In genomic region chr7:64685741-64686140, GRCh38 we compare ENCODE assay signal across 15 cellular contexts. TPM values are rescaled to one million over a fixed set of nuclear protein-coding genes. Genes with fewer than 3 reads are reported as not detected.
A peak's percentile ranks its signal among the peaks of the same experiment; 100 is the strongest.
DNase-seq lines count a peak whose midpoint lies in the region; ATAC-seq and TF ChIP-seq lines count a peak whose summit lies in the region.
"Had no signal": no experiment of that assay in that cellular context is flagged by ENCODE, and none has a peak within 500 bp of the region (broad histone marks: within the 10 kb centered on the region; RNA-seq: fewer than 3 reads in every experiment).

No MANE protein-coding gene starts in this region.

- H3K9me3 Mint-ChIP-seq in stimulated activated naive CD8-positive, alpha-beta T cell treated with anti-CD3 and anti-CD28 coated beads, Interleukin-15, Interleukin-2, amounts not matched to agents 100 ng/mL and 50 ng/mL, for 24 hours, result peaks cover 33% of the 10 kb centered on the region
- peaks cover 11 to 23% of the 10 kb centered on the region in 2 donors for H3K9me3 Mint-ChIP-seq in stimulated activated naive CD8-positive, alpha-beta T cell treated with anti-CD3 and anti-CD28 coated beads, Interleukin-15, amount 100 ng/mL, for 72 hours
- H3K9me3 Mint-ChIP-seq in memory B cell (peaks cover 16% of the 10 kb centered on the region), GM23338 (no peaks in the 10 kb centered on the region; the same call in 2 of the 3 replicates)

- peaks cover 7% of the 10 kb centered on the region for H3K36me3 Mint-ChIP-seq in stimulated activated naive CD8-positive, alpha-beta T cell treated with anti-CD3 and anti-CD28 coated beads, Interleukin-15, Interleukin-2, amounts not matched to agents 100 ng/mL and 50 ng/mL, for 24 hours (ENCODE audit: low read depth)
- H3K36me3 Mint-ChIP-seq in memory B cell (peaks cover 12% of the 10 kb centered on the region), GM23338 (ENCODE audit: low read depth) (peaks cover 2% of the 10 kb centered on the region)

- no peak for DNase-seq in stimulated activated naive CD8-positive, alpha-beta T cell treated with anti-CD3 and anti-CD28 coated beads, Interleukin-15, amount 100 ng/mL, for 72 hours
- DNase-seq in memory B cell (ENCODE audit: low spot score in 2 of 2) (no peak), cerebellum (ENCODE audit: low spot score) (no peak), SHP77 (lab: John Stamatoyannopoulos, UW) (no peak), GM23338 (ENCODE audit: low spot score) (no peak), body of pancreas (no peak)
- DNase-seq: aorta, DMS153, left lung, NCI-H510A treated with DMSO at 0.1 percent for 48 hours had no signal

- 88 to 96% methylated on average over 3 of the region's 3 CpGs for WGBS in body of pancreas, 2 donors

- intact Hi-C loops in body of pancreas (cut with DNase I), result no loop called here

- H3K4me3 ChIP-seq in GM23338, result no peak overlapping the region
- no peak overlapping the region for H3K4me3 ChIP-seq in body of pancreas
- H3K4me3 ChIP-seq: left lung, thoracic aorta had no signal

- no peak overlapping the region for H3K4me2 ChIP-seq in GM23338
- H3K4me2 ChIP-seq: KMS-11 had no signal

- no peak for TF ChIP-seq CTCF in VCaP (conservative IDR thresholded peaks at IDR 0.05)
- no peak for TF ChIP-seq CTCF in GM23338 (conservative IDR thresholded peaks at IDR 0.05; ENCODE audit: low read depth in 2 of 2)
- no peak for TF ChIP-seq CTCF in body of pancreas (IDR thresholded peaks at IDR 0.05)

- peak overlapping the region; percentile 79 for H3K27ac Mint-ChIP-seq in stimulated activated naive CD8-positive, alpha-beta T cell treated with anti-CD3 and anti-CD28 coated beads, Interleukin-15, Interleukin-2, amounts not matched to agents 100 ng/mL and 50 ng/mL, for 24 hours
- H3K27ac Mint-ChIP-seq in stimulated activated naive CD8-positive, alpha-beta T cell treated with anti-CD3 and anti-CD28 coated beads, Interleukin-15, amount 100 ng/mL, for 72 hours, result no peak overlapping the region
- H3K27ac Mint-ChIP-seq in memory B cell (peak overlapping the region; percentile 87), GM23338 (no peak overlapping the region)
- H3K27ac Mint-ChIP-seq: dendritic cell treated with granulocyte-macrophage colony-stimulating factor and Interleukin-4, amounts not matched to agents 40 ng/mL and 50 ng/mL, for 4 days had no signal

- peaks cover 54% of the 10 kb centered on the region for H3K4me1 Mint-ChIP-seq in stimulated activated naive CD8-positive, alpha-beta T cell treated with anti-CD3 and anti-CD28 coated beads, Interleukin-15, Interleukin-2, amounts not matched to agents 100 ng/mL and 50 ng/mL, for 24 hours (ENCODE audit: low read depth)
- H3K4me1 Mint-ChIP-seq in stimulated activated naive CD8-positive, alpha-beta T cell treated with anti-CD3 and anti-CD28 coated beads, Interleukin-15, amount 100 ng/mL, for 72 hours, result peaks cover 47% of the 10 kb centered on the region
- peaks cover 48% of the 10 kb centered on the region for H3K4me1 Mint-ChIP-seq in memory B cell
- H3K4me1 Mint-ChIP-seq in GM23338, result peaks cover 5% of the 10 kb centered on the region; the same call in 1 of the 3 replicates

- no peaks in the 10 kb centered on the region for H3F3A ChIP-seq in GM23338 (replicated peaks; ENCODE audit: low read depth)

- TF ChIP-seq POLR2A in body of pancreas (IDR thresholded peaks at IDR 0.05), result no peak

- no peak for ATAC-seq in stimulated activated naive CD8-positive, alpha-beta T cell treated with anti-CD3 and anti-CD28 coated beads, Interleukin-15, amount 100 ng/mL, for 72 hours
- ATAC-seq in memory B cell (ENCODE audit: low read depth) (no peak), GM23338 (no peak), body of pancreas (no peak)
- ATAC-seq: left lung had no signal

- H3K4me1 ChIP-seq in GM23338 (ENCODE audit: insufficient read depth) (no peaks in the 10 kb centered on the region), body of pancreas (no peaks in the 10 kb centered on the region)
- H3K4me1 ChIP-seq: left lung had no signal

- peaks cover 47% of the 10 kb centered on the region for H3K79me2 ChIP-seq in GM23338 (replicated peaks; ENCODE audit: insufficient read depth)

- H3K9me2 ChIP-seq in GM23338 (ENCODE audit: insufficient read depth), result no peaks in the 10 kb centered on the region

- peaks cover 27% of the 10 kb centered on the region for H4K20me1 ChIP-seq in GM23338 (replicated peaks; ENCODE audit: insufficient read depth)

- H3K27me3 ChIP-seq in GM23338 (ENCODE audit: insufficient read depth), result no peaks in the 10 kb centered on the region
- H3K27me3 ChIP-seq in body of pancreas, result no peaks in the 10 kb centered on the region
- H3K27me3 ChIP-seq: left lung had no signal

- H3K27ac ChIP-seq in VCaP (peak overlapping the region; percentile 48), GM23338 (ENCODE audit: low read depth) (no peak overlapping the region), body of pancreas (no peak overlapping the region)
- H3K27ac ChIP-seq: KMS-11, thoracic aorta had no signal

- no peak overlapping the region for H2AFZ ChIP-seq in GM23338

- H3K27me3 Mint-ChIP-seq in stimulated activated naive CD8-positive, alpha-beta T cell treated with anti-CD3 and anti-CD28 coated beads, Interleukin-15, Interleukin-2, amounts not matched to agents 100 ng/mL and 50 ng/mL, for 24 hours, result no peaks in the 10 kb centered on the region
- no peaks in the 10 kb centered on the region for H3K27me3 Mint-ChIP-seq in stimulated activated naive CD8-positive, alpha-beta T cell treated with anti-CD3 and anti-CD28 coated beads, Interleukin-15, amount 100 ng/mL, for 72 hours
- no peaks in the 10 kb centered on the region for H3K27me3 Mint-ChIP-seq in memory B cell
- peaks cover 6% of the 10 kb centered on the region for H3K27me3 Mint-ChIP-seq in GM23338 (ENCODE audit: insufficient read depth, low read depth, poor library complexity)
- H3K27me3 Mint-ChIP-seq: dendritic cell treated with granulocyte-macrophage colony-stimulating factor and Interleukin-4, amounts not matched to agents 40 ng/mL and 50 ng/mL, for 4 days had no signal

- no peak overlapping the region for H3K4me3 Mint-ChIP-seq in stimulated activated naive CD8-positive, alpha-beta T cell treated with anti-CD3 and anti-CD28 coated beads, Interleukin-15, Interleukin-2, amounts not matched to agents 100 ng/mL and 50 ng/mL, for 24 hours
- no peak overlapping the region for H3K4me3 Mint-ChIP-seq in stimulated activated naive CD8-positive, alpha-beta T cell treated with anti-CD3 and anti-CD28 coated beads, Interleukin-15, amount 100 ng/mL, for 72 hours
- no peak overlapping the region for H3K4me3 Mint-ChIP-seq in memory B cell
- H3K4me3 Mint-ChIP-seq in GM23338, result no peak overlapping the region
- H3K4me3 Mint-ChIP-seq: dendritic cell treated with granulocyte-macrophage colony-stimulating factor and Interleukin-4, amounts not matched to agents 40 ng/mL and 50 ng/mL, for 4 days had no signal

- H3K36me3 ChIP-seq in GM23338 (ENCODE audit: insufficient read depth), result peaks cover 16% of the 10 kb centered on the region; the same call in 1 of the 2 replicates
- no peaks in the 10 kb centered on the region for H3K36me3 ChIP-seq in body of pancreas (replicated peaks in 1 of 2; ENCODE audit: insufficient read depth in 1 of 2, low read depth in 2 of 2)

- H3K9me3 ChIP-seq in body of pancreas, result no peaks in the 10 kb centered on the region
- H3K9me3 ChIP-seq: thoracic aorta had no signal

RNA-seq across cellular contexts. Expression of gene ZNF107, which starts 19.8 kb away (rescaled TPM):
- total RNA-seq in cerebellum, result 16.5 TPM
- 51.0 and 55.3 TPM in 2 replicates for total RNA-seq in GM23338 (2014; rRNA removed; shearing (Covaris generic))
- 12.5 and 14.8 TPM in 2 replicates for polyA plus RNA-seq in GM23338 (2016; fragmentation: Nextera tagmentation; extraction: Ambion mirVana)
- total RNA-seq in body of pancreas, result 1 to 10 TPM; 2.3 to 3.6 TPM

Comparison
In these comparisons a context has a peak if more than half of its experiments do, and no peak if none do; other contexts are left out.
1. H3K27ac Mint-ChIP-seq: peak in stimulated activated naive CD8-positive, alpha-beta T cell treated with anti-CD3 and anti-CD28 coated beads, Interleukin-15, Interleukin-2, amounts not matched to agents 100 ng/mL and 50 ng/mL, for 24 hours (single experiment) and memory B cell (single experiment); none in stimulated activated naive CD8-positive, alpha-beta T cell treated with anti-CD3 and anti-CD28 coated beads, Interleukin-15, amount 100 ng/mL, for 72 hours (0 of 2) and GM23338 (single experiment).